ENCODE assay signal across 19 cellular contexts in the genomic region with DNA sequence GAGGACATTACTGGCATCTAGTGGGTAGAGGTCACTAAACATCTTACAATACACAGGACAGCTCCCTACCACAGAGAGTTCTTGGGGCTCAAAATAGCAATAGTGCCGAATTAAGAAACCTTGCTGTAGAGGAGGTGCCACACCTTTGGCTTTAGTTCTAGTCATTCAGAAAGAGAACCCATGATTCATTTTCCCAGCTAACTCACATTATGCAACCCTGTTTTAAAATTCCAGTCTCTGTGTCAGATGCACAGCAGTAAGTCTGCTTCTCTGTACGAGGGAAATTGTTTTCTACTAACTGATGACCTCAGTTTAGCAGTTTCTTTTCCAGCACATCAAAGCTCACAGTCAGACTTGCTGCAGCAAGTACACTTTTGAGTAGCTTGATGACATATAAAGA.
"Had no signal": no experiment of that assay in that cellular context is flagged by ENCODE, and none has a peak within 500 bp of the region (broad histone marks: within the 10 kb centered on the region; RNA-seq: fewer than 3 reads in every experiment).

No MANE protein-coding gene starts in this region.

- H3K36me3 Mint-ChIP-seq: activated naive CD4-positive, alpha-beta T cell treated with anti-CD3 and anti-CD28 coated beads, Interleukin-2, amount 50 U/mL, for 24 hours had no signal

- H3K36me3 ChIP-seq: esophagus squamous epithelium, left lung, thyroid gland had no signal

- H3K4me1 Mint-ChIP-seq: activated naive CD4-positive, alpha-beta T cell treated with anti-CD3 and anti-CD28 coated beads, Interleukin-2, amount 50 U/mL, for 24 hours; central memory CD8-positive, alpha-beta T cell; nephron had no signal

- H3K27ac ChIP-seq: body of pancreas, coronary artery, esophagus squamous epithelium, left lung, thyroid gland, VCaP had no signal

- H3K9me3 ChIP-seq: body of pancreas, esophagus squamous epithelium, thyroid gland had no signal

- DNase-seq: activated CD4-positive, alpha-beta T cell treated with anti-CD3 and anti-CD28 coated beads, Interleukin-2, amount 50 U/mL, for 1 hour; activated CD4-positive, CD25-positive, alpha-beta regulatory T cell treated with anti-CD3 and anti-CD28 coated beads, Interleukin-2, amount 50 U/mL, for 72 hours; activated CD8-positive, alpha-beta memory T cell treated with anti-CD3 and anti-CD28 coated beads, Interleukin-2, amount 50 U/mL, for 48 hours; activated effector memory CD4-positive, alpha-beta T cell treated with Interleukin-2 at 50 U/mL for 16 hours; activated T-cell treated with anti-CD3 and anti-CD28 coated beads, Interleukin-2, amount 50 U/mL, for 48 hours; body of pancreas; esophagus squamous epithelium; left lung; midbrain; posterior cingulate gyrus; stimulated activated CD8-positive, alpha-beta memory T cell treated with anti-CD3 and anti-CD28 coated beads, Interleukin-4, amount 100 ng/mL, for 48 hours; stimulated activated naive CD4-positive, alpha-beta T cell; thyroid gland had no signal

- H3K27me3 ChIP-seq: body of pancreas, esophagus squamous epithelium, left lung, thyroid gland had no signal

- H3K4me3 Mint-ChIP-seq: activated naive CD4-positive, alpha-beta T cell treated with anti-CD3 and anti-CD28 coated beads, Interleukin-2, amount 50 U/mL, for 24 hours; central memory CD8-positive, alpha-beta T cell; nephron; T-helper 1 cell treated with Interleukin-12 subunit alpha and Interleukin-12 subunit beta and Interleukin-4 antibody, amounts not matched to agents 30 μg/mL and 1 μg/mL, for 36 hours had no signal

- H3K4me1 ChIP-seq: body of pancreas, esophagus squamous epithelium, left lung, thyroid gland had no signal

- H3K4me3 ChIP-seq: body of pancreas, coronary artery, esophagus squamous epithelium, left lung, thyroid gland had no signal

- H3K27ac Mint-ChIP-seq: activated naive CD4-positive, alpha-beta T cell treated with anti-CD3 and anti-CD28 coated beads, Interleukin-2, amount 50 U/mL, for 24 hours; nephron; T-helper 1 cell treated with Interleukin-12 subunit alpha and Interleukin-12 subunit beta and Interleukin-4 antibody, amounts not matched to agents 30 μg/mL and 1 μg/mL, for 36 hours had no signal

- H3K27me3 Mint-ChIP-seq: activated naive CD4-positive, alpha-beta T cell treated with anti-CD3 and anti-CD28 coated beads, Interleukin-2, amount 50 U/mL, for 24 hours; central memory CD8-positive, alpha-beta T cell had no signal

- ATAC-seq: body of pancreas, left lung had no signal

- H3K9me3 Mint-ChIP-seq: activated naive CD4-positive, alpha-beta T cell treated with anti-CD3 and anti-CD28 coated beads, Interleukin-2, amount 50 U/mL, for 24 hours; central memory CD8-positive, alpha-beta T cell had no signal
